Comparison of ENCODE assay signal across 12 cellular contexts in the genomic region with DNA sequence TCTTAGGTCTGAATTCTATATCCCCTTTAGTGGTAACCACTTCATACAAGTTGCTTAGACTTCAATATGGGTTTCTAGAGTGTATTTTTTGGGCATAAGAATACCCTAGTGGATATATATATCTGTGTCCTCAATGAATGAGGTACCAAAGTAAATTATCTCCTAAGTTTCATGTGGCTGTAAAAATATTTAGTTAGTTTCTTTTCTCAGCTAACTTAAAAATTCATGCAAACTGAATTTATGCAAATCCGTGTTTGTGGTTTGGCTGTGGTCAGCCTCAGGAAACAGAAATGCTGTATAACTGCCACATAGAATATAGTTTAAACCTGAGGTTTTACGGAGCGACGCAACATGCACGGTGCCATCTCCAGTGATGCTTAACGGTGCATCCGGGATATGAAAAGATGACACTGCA.
DNase-seq lines count a peak whose midpoint lies in the region; ATAC-seq, FAIRE-seq and TF ChIP-seq lines count a peak whose summit lies in the region.
"Had no signal": no experiment of that assay in that cellular context is flagged by ENCODE, and none has a peak within 500 bp of the region (broad histone marks: within the 10 kb centered on the region; RNA-seq: fewer than 3 reads in every experiment).

No MANE protein-coding gene starts in this region.

- H3K9me3 ChIP-seq in adrenal gland (replicated peaks in 1 of 3) (no peaks in the 10 kb centered on the region), tibial nerve (no peaks in the 10 kb centered on the region), PC-9 (ENCODE audit: insufficient read depth, low read depth) (no peaks in the 10 kb centered on the region)
- H3K9me3 ChIP-seq: esophagus muscularis mucosa had no signal

- no peaks in the 10 kb centered on the region for H3K4me1 ChIP-seq in adrenal gland (replicated peaks in 1 of 2)
- H3K4me1 ChIP-seq in tibial nerve = peaks cover 0 to 7% (median 0%) of the 10 kb centered on the region in 4 donors
- H3K4me1 ChIP-seq in PC-9 (replicated peaks; ENCODE audit: insufficient read depth) = no peaks in the 10 kb centered on the region
- H3K4me1 ChIP-seq: esophagus muscularis mucosa had no signal

- H3K27me3 ChIP-seq in adrenal gland (no peaks in the 10 kb centered on the region), tibial nerve (no peaks in the 10 kb centered on the region), PC-9 (ENCODE audit: insufficient read depth, low read depth) (no peaks in the 10 kb centered on the region)
- H3K27me3 ChIP-seq: esophagus muscularis mucosa had no signal

- intact Hi-C loops in adrenal gland (cut with DNase I) (no loop called here), PC-9 (cut with micrococcal nuclease; ENCODE audit: unreplicated experiment) (loop anchor here (1.0 kb wide), 1 partner anchor 34 kb away; no protein-coding TSS in a partner anchor)

- TF ChIP-seq POLR2A in adrenal gland (IDR thresholded peaks at IDR 0.05) (no peak), tibial nerve (IDR thresholded peaks at IDR 0.05) (no peak)

- BruUV-seq in PC-9 (replicated peaks; lab: Mats Ljungman, UMichigan) = no TSS peak

- H3K36me3 ChIP-seq in adrenal gland (replicated peaks in 1 of 2) = no peaks in the 10 kb centered on the region
- H3K36me3 ChIP-seq in tibial nerve = no peaks in the 10 kb centered on the region
- H3K36me3 ChIP-seq in PC-9 (ENCODE audit: low read depth) = no peaks in the 10 kb centered on the region
- H3K36me3 ChIP-seq: esophagus muscularis mucosa had no signal

- WGBS in adrenal gland, 4 donors = 73 to 78% (median 77%) methylated on average over 7 of the region's 7 CpGs
- 76 to 85% methylated on average over 7 of the region's 7 CpGs for WGBS in tibial nerve, 2 donors

- CTCF ChIA-PET in PC-9 (lab: Charles Lee) = no interaction called here

- no peak overlapping the region for H3K4me2 ChIP-seq in PC-9

- TF ChIP-seq CTCF in adrenal gland (IDR thresholded peaks at IDR 0.05) (no peak), tibial nerve (IDR thresholded peaks at IDR 0.05) (no peak), PC-9 (conservative IDR thresholded peaks at IDR 0.05) (no peak)

- ATAC-seq in GM19452 (IDR thresholded peaks at IDR 0.05; ENCODE audit: unreplicated experiment) (peak; percentile 88), HG03108 (IDR thresholded peaks at IDR 0.05; ENCODE audit: unreplicated experiment) (peak; percentile 86)
- ATAC-seq: stimulated activated memory B cell treated with anti-CD40 and anti-IgM and Interleukin-4, amounts not matched to agents 10 μg/mL and 1 μg/mL and 100 μg/mL, for 72 hours had no signal

- no peaks in the 10 kb centered on the region for H3K79me2 ChIP-seq in PC-9 (ENCODE audit: low read depth)

- H4K20me1 ChIP-seq in PC-9 (ENCODE audit: insufficient read depth) = no peaks in the 10 kb centered on the region

- H3K9me2 ChIP-seq in PC-9 (ENCODE audit: insufficient read depth) = no peaks in the 10 kb centered on the region

- no peak overlapping the region for H3K4me3 ChIP-seq in adrenal gland
- no peak overlapping the region for H3K4me3 ChIP-seq in tibial nerve
- no peak overlapping the region for H3K4me3 ChIP-seq in PC-9
- H3K4me3 ChIP-seq: esophagus muscularis mucosa had no signal

- no peak overlapping the region for H2AFZ ChIP-seq in PC-9

- TF ChIP-seq EP300 in tibial nerve (IDR thresholded peaks at IDR 0.05) = no peak

- H3K27ac ChIP-seq in adrenal gland (no peak overlapping the region), tibial nerve (no peak overlapping the region), PC-9 (no peak overlapping the region)
- H3K27ac ChIP-seq: esophagus muscularis mucosa had no signal

- peak; percentile 89 for FAIRE-seq in RCC 7860 (lab: Jason Lieb, UNC)

- POLR2A ChIA-PET in PC-9 (lab: Charles Lee; ENCODE audit: unreplicated experiment) = no interaction called here

- H3F3A ChIP-seq in PC-9 (ENCODE audit: insufficient read depth, low read depth) = no peaks in the 10 kb centered on the region

- DNase-seq in ELR (ENCODE audit: low read depth) (peak; percentile 12), RCC 7860 (ENCODE audit: low spot score) (peak; percentile 62), adrenal gland (no peak), tibial nerve (ENCODE audit: low spot score in 2 of 2) (no peak), PC-9 (no peak)
- no peak for DNase-seq in central memory CD4-positive, alpha-beta T cell
- DNase-seq: Calu3, NCI-H1105 treated with DMSO at 0.1 percent for 48 hours had no signal

Comparison
In these comparisons a context has a peak if more than half of its experiments do, and no peak if none do; other contexts are left out.
1. DNase-seq: peak in ELR (single experiment) and RCC 7860 (single experiment); none in adrenal gland (0 of 7), central memory CD4-positive, alpha-beta T cell (single experiment), tibial nerve (0 of 2) and PC-9 (0 of 2).